ENCODE assay signal across 1 cellular context in genomic region chr10:16964571-16965241, GRCh38.
TF ChIP-seq lines count a peak whose summit lies in the region.

No MANE protein-coding gene starts in this region.

TF ChIP-seq in GM23338, 12 proteins besides CTCF, POLR2A, EP300 and RAD21 (continued from another document):
- TF ChIP-seq ZNF462 (CRISPR knock-in tag; IDR thresholded peaks at IDR 0.05) (no peak), ETS1 (IDR thresholded peaks at IDR 0.05) (no peak), CREB1 (CRISPR knock-in tag; IDR thresholded peaks at IDR 0.05; ENCODE audit: low read depth) (no peak), NANOG (IDR thresholded peaks at IDR 0.05; ENCODE audit: borderline replicate concordance) (no peak)
